1 cellular context compared by ENCODE assay signal in genomic region chr6:107867302-107867615, GRCh38.
TF ChIP-seq lines count a peak whose summit lies in the region.

No MANE protein-coding gene starts in this region.

TF ChIP-seq in HepG2, 621 proteins besides CTCF, POLR2A, EP300 and RAD21:
- no peak for TF ChIP-seq NR3C1 (CRISPR knock-in tag; IDR thresholded peaks at IDR 0.05)
- no peak for TF ChIP-seq POGK (CRISPR knock-in tag; conservative IDR thresholded peaks at IDR 0.05)
- TF ChIP-seq ZEB1 (IDR thresholded peaks at IDR 0.05; ENCODE audit: insufficient replicate concordance, low read depth): no peak
- no peak for TF ChIP-seq FOXJ3 (CRISPR knock-in tag; IDR thresholded peaks at IDR 0.05; ENCODE audit: borderline replicate concordance)
- no peak for TF ChIP-seq BCL6 (CRISPR knock-in tag; IDR thresholded peaks at IDR 0.05)
- TF ChIP-seq REL (CRISPR knock-in tag; conservative IDR thresholded peaks at IDR 0.05): no peak
- no peak for TF ChIP-seq NCOA2 (CRISPR knock-in tag; IDR thresholded peaks at IDR 0.05)
- no peak for TF ChIP-seq HNRNPK (IDR thresholded peaks at IDR 0.05; ENCODE audit: low read depth, low read length, poor library complexity, severe bottlenecking)
- TF ChIP-seq JDP2 (CRISPR knock-in tag; IDR thresholded peaks at IDR 0.05; ENCODE audit: borderline replicate concordance): no peak
- TF ChIP-seq ZNF354B (CRISPR knock-in tag; IDR thresholded peaks at IDR 0.05): no peak
- no peak for TF ChIP-seq ZNF761 (CRISPR knock-in tag; conservative IDR thresholded peaks at IDR 0.05)
- TF ChIP-seq NKX3-1 (CRISPR knock-in tag; IDR thresholded peaks at IDR 0.05): no peak
- TF ChIP-seq ZNF329 (CRISPR knock-in tag; IDR thresholded peaks at IDR 0.05; ENCODE audit: low read depth): no peak
TF ChIP-seq in HepG2: peak in this region for 0.
